In genomic region chr3:50913279-50913678, GRCh38 we compare ENCODE assay signal across 20 cellular contexts.
DNase-seq lines count a peak whose midpoint lies in the region; ATAC-seq and TF ChIP-seq lines count a peak whose summit lies in the region.
"Had no signal": no experiment of that assay in that cellular context is flagged by ENCODE, and none has a peak within 500 bp of the region (broad histone marks: within the 10 kb centered on the region; RNA-seq: fewer than 3 reads in every experiment).

No MANE protein-coding gene starts in this region.

- DNase-seq in Daoy (ENCODE audit: low read depth) (peak; percentile 66), LNCaP clone FGC (ENCODE audit: low read depth) (peak; percentile 68), RPMI7951 (ENCODE audit: low read depth) (peak; percentile 5), lower lobe of right lung (peak; percentile 50), superior temporal gyrus (ENCODE audit: extremely low spot score) (no peak), NCI-H82 treated with DMSO at 0.1 percent for 48 hours (lab: John Stamatoyannopoulos, UW; ENCODE audit: unreplicated experiment) (no peak), NCI-H1694 treated with DMSO at 0.1 percent for 48 hours (lab: John Stamatoyannopoulos, UW) (no peak), D341Med (ENCODE audit: low spot score) (no peak)
- DNase-seq: activated CD4-positive, alpha-beta T cell treated with anti-CD3 and anti-CD28 coated beads for 4 hours; AML-193; EL; head of caudate nucleus; MM.1S; NCI-H187 treated with DMSO at 0.1 percent for 48 hours; small intestine; stimulated activated CD4-positive, alpha-beta T cell treated with anti-CD3 and anti-CD28 coated beads, Interleukin-2, amount 100 ng/mL, for 48 hours; stimulated activated naive CD8-positive, alpha-beta T cell treated with anti-CD3 and anti-CD28 coated beads, Interleukin-15, Interleukin-2, amounts not matched to agents 100 U/mL and 50 U/mL, for 24 hours had no signal

- H3K4me3 ChIP-seq in LNCaP clone FGC (ENCODE audit: low read depth, low read length), result no peak overlapping the region
- no peak overlapping the region for H3K4me3 ChIP-seq in lower lobe of right lung
- H3K4me3 ChIP-seq: coronary artery, neural progenitor cell had no signal

- no peaks in the 10 kb centered on the region for H3K9me3 ChIP-seq in lower lobe of right lung

- no peak overlapping the region for H3K27ac ChIP-seq in lower lobe of right lung
- H3K27ac ChIP-seq: coronary artery, neural progenitor cell had no signal

- intact Hi-C loops in lower lobe of right lung (cut with DNase I), result no loop called here

- no peaks in the 10 kb centered on the region for H3K27me3 ChIP-seq in lower lobe of right lung (ENCODE audit: low read depth)
- H3K27me3 ChIP-seq: neural progenitor cell had no signal

- peak in 1 of 2 donors; percentile 21 for ATAC-seq in lower lobe of right lung
- ATAC-seq: left lobe of liver; stimulated activated naive CD8-positive, alpha-beta T cell treated with anti-CD3 and anti-CD28 coated beads, Interleukin-15, Interleukin-2, amounts not matched to agents 100 U/mL and 50 U/mL, for 24 hours had no signal

- H3K36me3 ChIP-seq in lower lobe of right lung, result no peaks in the 10 kb centered on the region
- H3K36me3 ChIP-seq: neural progenitor cell had no signal

- no peaks in the 10 kb centered on the region for H3K4me1 ChIP-seq in lower lobe of right lung
- H3K4me1 ChIP-seq: neural progenitor cell had no signal

- no peak for TF ChIP-seq CTCF in LNCaP clone FGC (IDR thresholded peaks at IDR 0.05; ENCODE audit: control insufficient read depth, extremely low read depth, insufficient read depth)
- no peak for TF ChIP-seq CTCF in lower lobe of right lung (IDR thresholded peaks at IDR 0.05)

Comparison
In these comparisons a context has a peak if more than half of its experiments do, and no peak if none do; other contexts are left out.
1. DNase-seq: peak in Daoy (single experiment), LNCaP clone FGC (single experiment), RPMI7951 (single experiment) and lower lobe of right lung (single experiment); none in superior temporal gyrus (single experiment), NCI-H82 treated with DMSO at 0.1 percent for 48 hours (single experiment), NCI-H1694 treated with DMSO at 0.1 percent for 48 hours (single experiment) and D341Med (single experiment).